17 cellular contexts compared by ENCODE assay signal in genomic region chr18:54163458-54163857, GRCh38.
DNase-seq lines count a peak whose midpoint lies in the region; ATAC-seq and TF ChIP-seq lines count a peak whose summit lies in the region.
"Had no signal": no experiment of that assay in that cellular context is flagged by ENCODE, and none has a peak within 500 bp of the region (broad histone marks: within the 10 kb centered on the region; RNA-seq: fewer than 3 reads in every experiment).

No MANE protein-coding gene starts in this region.

- H3K9me3 Mint-ChIP-seq in activated T-cell treated with anti-CD3 and anti-CD28 coated beads, Interleukin-2, amount 50 U/mL, for 72 hours: no peaks in the 10 kb centered on the region
- H3K9me3 Mint-ChIP-seq in chondrocyte (ENCODE audit: low read depth): no peaks in the 10 kb centered on the region

- peaks cover 23% of the 10 kb centered on the region for H3K4me1 ChIP-seq in RWPE2 (ENCODE audit: insufficient read depth, poor library complexity, severe bottlenecking)
- H3K4me1 ChIP-seq: HAP-1, stomach had no signal

- no peak for DNase-seq in activated T-cell treated with anti-CD3 and anti-CD28 coated beads, Interleukin-2, amount 50 U/mL, for 72 hours
- no peak for DNase-seq in activated T-cell treated with anti-CD3 and anti-CD28 coated beads, Interleukin-2, amount 50 U/mL, for 48 hours
- DNase-seq in RWPE2 (ENCODE audit: low spot score): no peak
- no peak for DNase-seq in chondrocyte (ENCODE audit: low spot score)
- DNase-seq in stimulated activated naive CD8-positive, alpha-beta T cell treated with anti-CD3 and anti-CD28 coated beads, Interleukin-15, Interleukin-2, amounts not matched to agents 100 U/mL and 50 U/mL, for 24 hours: no peak
- no peak for DNase-seq in medulla oblongata (ENCODE audit: extremely low spot score)
- no peak for DNase-seq in NOMO-1 (lab: John Stamatoyannopoulos, UW; ENCODE audit: unreplicated experiment in 2 of 2)
- no peak for DNase-seq in MG63
- DNase-seq: central memory CD4-positive, alpha-beta T cell; DMS53; effector memory CD4-positive, alpha-beta T cell; NCI-H774; stomach had no signal

- TF ChIP-seq CTCF in RWPE2 (IDR thresholded peaks at IDR 0.05; ENCODE audit: poor library complexity, severe bottlenecking): no peak
- no peak for TF ChIP-seq CTCF in chondrocyte (IDR thresholded peaks at IDR 0.05)

- H3K36me3 Mint-ChIP-seq in activated T-cell treated with anti-CD3 and anti-CD28 coated beads, Interleukin-2, amount 50 U/mL, for 72 hours (ENCODE audit: insufficient read depth in 2 of 2): peaks cover 19 to 44% of the 10 kb centered on the region in 2 donors
- peaks cover 30% of the 10 kb centered on the region for H3K36me3 Mint-ChIP-seq in chondrocyte (ENCODE audit: low read depth)

- H3K27me3 ChIP-seq in RWPE2 (ENCODE audit: insufficient read depth, poor library complexity, severe bottlenecking): no peaks in the 10 kb centered on the region
- no peaks in the 10 kb centered on the region for H3K27me3 ChIP-seq in MG63
- H3K27me3 ChIP-seq: neutrophil, stomach had no signal

- H3K9me3 ChIP-seq in RWPE2 (ENCODE audit: severe bottlenecking) (no peaks in the 10 kb centered on the region), MG63 (no peaks in the 10 kb centered on the region)
- H3K9me3 ChIP-seq: HAP-1, neutrophil, stomach had no signal

- H3K27ac Mint-ChIP-seq in activated T-cell treated with anti-CD3 and anti-CD28 coated beads, Interleukin-2, amount 50 U/mL, for 72 hours: peak overlapping the region; percentile 47
- H3K27ac Mint-ChIP-seq in chondrocyte (ENCODE audit: unreplicated experiment): peak overlapping the region; percentile 65

- no peaks in the 10 kb centered on the region for H3K27me3 Mint-ChIP-seq in activated T-cell treated with anti-CD3 and anti-CD28 coated beads, Interleukin-2, amount 50 U/mL, for 72 hours (ENCODE audit: low read depth)
- no peaks in the 10 kb centered on the region for H3K27me3 Mint-ChIP-seq in chondrocyte (ENCODE audit: low read depth)

- H3K36me3 ChIP-seq in RWPE2 (ENCODE audit: low read depth) (peaks cover 75% of the 10 kb centered on the region), MG63 (peaks cover 49% of the 10 kb centered on the region)

- peak overlapping the region; percentile 83 for H3K27ac ChIP-seq in RWPE2 (ENCODE audit: poor library complexity, severe bottlenecking)
- H3K27ac ChIP-seq: neutrophil, stomach, VCaP had no signal

- peaks cover 33% of the 10 kb centered on the region for H3K4me1 Mint-ChIP-seq in activated T-cell treated with anti-CD3 and anti-CD28 coated beads, Interleukin-2, amount 50 U/mL, for 72 hours (ENCODE audit: low read depth)
- peaks cover 47% of the 10 kb centered on the region for H3K4me1 Mint-ChIP-seq in chondrocyte (ENCODE audit: low read depth)

- peak; percentile 93 to 96 for ATAC-seq in activated T-cell treated with anti-CD3 and anti-CD28 coated beads, Interleukin-2, amount 50 U/mL, for 72 hours (replicated peaks in 1 of 2)
- ATAC-seq in RWPE2 (ENCODE audit: low read depth): peak; percentile 56
- ATAC-seq in stimulated activated naive CD8-positive, alpha-beta T cell treated with anti-CD3 and anti-CD28 coated beads, Interleukin-15, Interleukin-2, amounts not matched to agents 100 U/mL and 50 U/mL, for 24 hours: peak; percentile 57
- ATAC-seq: Panc1 had no signal

- H3K4me3 ChIP-seq in RWPE2 (ENCODE audit: severe bottlenecking): no peak overlapping the region
- H3K4me3 ChIP-seq in MG63: no peak overlapping the region
- H3K4me3 ChIP-seq: HAP-1, stomach had no signal

- H3K4me3 Mint-ChIP-seq in activated T-cell treated with anti-CD3 and anti-CD28 coated beads, Interleukin-2, amount 50 U/mL, for 72 hours: peak overlapping the region; percentile 9 to 39
- no peak overlapping the region for H3K4me3 Mint-ChIP-seq in chondrocyte (ENCODE audit: unreplicated experiment)
